ENCODE assay signal across 10 cellular contexts in the genomic region with DNA sequence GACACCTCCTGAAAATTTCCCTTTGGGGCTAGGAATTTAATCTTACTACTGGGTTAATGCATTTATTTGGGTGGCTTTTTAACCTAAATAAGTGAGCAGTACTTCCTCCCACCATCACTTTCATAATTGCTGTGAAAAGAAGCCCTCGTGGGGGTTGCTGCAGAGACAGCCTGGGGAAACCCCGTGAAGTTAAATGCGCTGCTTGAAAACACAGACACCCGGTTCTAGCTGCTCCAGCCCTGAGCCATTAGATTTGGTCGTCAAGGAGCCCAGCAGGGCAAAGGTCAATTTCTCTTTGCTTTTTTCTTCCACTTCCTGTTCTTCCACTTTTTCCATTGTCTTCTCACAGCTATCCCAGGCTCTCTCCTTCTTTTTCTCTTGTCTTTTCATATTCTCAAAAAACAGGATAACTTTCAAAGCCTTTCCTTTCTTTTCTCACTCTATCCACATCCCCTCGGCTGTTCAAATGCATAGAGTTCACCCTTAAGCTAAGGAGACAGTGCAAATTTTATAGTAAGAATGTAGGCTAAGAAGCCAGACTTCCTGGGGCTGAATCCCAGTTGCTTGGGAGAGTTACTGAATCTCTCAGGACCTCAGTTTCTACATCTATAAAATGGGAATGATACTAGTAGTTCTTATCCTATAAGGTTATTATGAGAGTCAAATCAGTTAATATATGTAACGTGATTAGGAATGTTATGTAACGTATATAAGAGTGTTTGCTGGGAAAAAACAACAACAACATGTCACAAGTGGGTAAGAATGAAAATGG.
DNase-seq lines count a peak whose midpoint lies in the region; ATAC-seq and TF ChIP-seq lines count a peak whose summit lies in the region.
"Had no signal": no experiment of that assay in that cellular context is flagged by ENCODE, and none has a peak within 500 bp of the region (broad histone marks: within the 10 kb centered on the region; RNA-seq: fewer than 3 reads in every experiment).

No MANE protein-coding gene starts in this region.

- POLR2A ChIA-PET in activated CD4-positive, alpha-beta T cell treated with anti-CD3 and anti-CD28 coated beads for 36 hours (lab: Charles Lee): no interaction called here
- POLR2A ChIA-PET in activated CD4-positive, alpha-beta T cell treated with anti-CD3 and anti-CD28 coated beads, Interleukin-2, amount 10 ng/mL, durations not matched to agents 7 days and 5 days (lab: Charles Lee): no interaction called here

- H3K4me3 Mint-ChIP-seq in activated CD4-positive, alpha-beta T cell treated with anti-CD3 and anti-CD28 coated beads for 36 hours: no peak overlapping the region
- H3K4me3 Mint-ChIP-seq in activated CD4-positive, alpha-beta T cell treated with anti-CD3 and anti-CD28 coated beads, Interleukin-2, amount 10 ng/mL, durations not matched to agents 7 days and 5 days: no peak overlapping the region
- H3K4me3 Mint-ChIP-seq in stimulated activated naive B cell treated with anti-CD40 and anti-IgM and Interleukin-4, amounts not matched to agents 10 μg/mL and 1 μg/mL and 100 μg/mL, for 72 hours: peak overlapping the region; percentile 37 to 56

- H4K20me1 ChIP-seq in SU-DHL-6 (ENCODE audit: low read depth, low read length): no peaks in the 10 kb centered on the region
- H4K20me1 ChIP-seq: BLaER1 had no signal

- no peaks in the 10 kb centered on the region for H3K36me3 Mint-ChIP-seq in activated CD4-positive, alpha-beta T cell treated with anti-CD3 and anti-CD28 coated beads for 36 hours (ENCODE audit: low read depth)
- H3K36me3 Mint-ChIP-seq in activated CD4-positive, alpha-beta T cell treated with anti-CD3 and anti-CD28 coated beads, Interleukin-2, amount 10 ng/mL, durations not matched to agents 7 days and 5 days (ENCODE audit: low read depth): peaks cover 2% of the 10 kb centered on the region
- peaks cover 0 to 3% of the 10 kb centered on the region in 2 donors for H3K36me3 Mint-ChIP-seq in stimulated activated naive B cell treated with anti-CD40 and anti-IgM and Interleukin-4, amounts not matched to agents 10 μg/mL and 1 μg/mL and 100 μg/mL, for 72 hours

- peaks cover 17% of the 10 kb centered on the region for H3K27me3 Mint-ChIP-seq in activated CD4-positive, alpha-beta T cell treated with anti-CD3 and anti-CD28 coated beads for 36 hours
- H3K27me3 Mint-ChIP-seq in activated CD4-positive, alpha-beta T cell treated with anti-CD3 and anti-CD28 coated beads, Interleukin-2, amount 10 ng/mL, durations not matched to agents 7 days and 5 days: no peaks in the 10 kb centered on the region
- H3K27me3 Mint-ChIP-seq in stimulated activated naive B cell treated with anti-CD40 and anti-IgM and Interleukin-4, amounts not matched to agents 10 μg/mL and 1 μg/mL and 100 μg/mL, for 72 hours: peaks cover 7 to 9% of the 10 kb centered on the region in 2 donors

- H3K9me3 Mint-ChIP-seq in activated CD4-positive, alpha-beta T cell treated with anti-CD3 and anti-CD28 coated beads for 36 hours (ENCODE audit: low read depth): peaks cover 3% of the 10 kb centered on the region
- no peaks in the 10 kb centered on the region for H3K9me3 Mint-ChIP-seq in activated CD4-positive, alpha-beta T cell treated with anti-CD3 and anti-CD28 coated beads, Interleukin-2, amount 10 ng/mL, durations not matched to agents 7 days and 5 days
- peaks cover 0 to 8% of the 10 kb centered on the region in 2 donors for H3K9me3 Mint-ChIP-seq in stimulated activated naive B cell treated with anti-CD40 and anti-IgM and Interleukin-4, amounts not matched to agents 10 μg/mL and 1 μg/mL and 100 μg/mL, for 72 hours

- peak overlapping the region; percentile 58 for H2AFZ ChIP-seq in SU-DHL-6 (ENCODE audit: low read depth, low read length, severe bottlenecking)

- no peak overlapping the region for H3K27ac Mint-ChIP-seq in activated CD4-positive, alpha-beta T cell treated with anti-CD3 and anti-CD28 coated beads for 36 hours
- H3K27ac Mint-ChIP-seq in activated CD4-positive, alpha-beta T cell treated with anti-CD3 and anti-CD28 coated beads, Interleukin-2, amount 10 ng/mL, durations not matched to agents 7 days and 5 days: no peak overlapping the region
- H3K27ac Mint-ChIP-seq in stimulated activated naive B cell treated with anti-CD40 and anti-IgM and Interleukin-4, amounts not matched to agents 10 μg/mL and 1 μg/mL and 100 μg/mL, for 72 hours: peak overlapping the region; percentile 52

- CTCF ChIA-PET in activated CD4-positive, alpha-beta T cell treated with anti-CD3 and anti-CD28 coated beads for 36 hours (lab: Charles Lee): interaction anchor here (0.8 kb wide), 1 partner anchor 969 kb away, joined by 3 read pairs; no protein-coding TSS in a partner anchor
- CTCF ChIA-PET in activated CD4-positive, alpha-beta T cell treated with anti-CD3 and anti-CD28 coated beads, Interleukin-2, amount 10 ng/mL, durations not matched to agents 7 days and 5 days (lab: Charles Lee): no interaction called here

- H3K4me3 ChIP-seq in SU-DHL-6 (ENCODE audit: insufficient read depth, low read length, poor library complexity, severe bottlenecking): peak overlapping the region; percentile 44
- H3K4me3 ChIP-seq in SJCRH30: no peak overlapping the region
- H3K4me3 ChIP-seq: BLaER1 had no signal

- peaks cover 22% of the 10 kb centered on the region for H3F3A ChIP-seq in SU-DHL-6 (ENCODE audit: insufficient read depth)

- H3K27me3 ChIP-seq in SU-DHL-6 (ENCODE audit: low read length) (no peaks in the 10 kb centered on the region), SJCRH30 (no peaks in the 10 kb centered on the region)
- H3K27me3 ChIP-seq: BLaER1 had no signal

- H3K36me3 ChIP-seq in SU-DHL-6 (ENCODE audit: low read length) (no peaks in the 10 kb centered on the region), SJCRH30 (no peaks in the 10 kb centered on the region)
- H3K36me3 ChIP-seq: BLaER1 had no signal

- H3K4me2 ChIP-seq in SU-DHL-6 (ENCODE audit: low read depth, low read length, poor library complexity, severe bottlenecking): peak overlapping the region; percentile 86
- H3K4me2 ChIP-seq: BLaER1 had no signal

- intact Hi-C loops in activated CD4-positive, alpha-beta T cell treated with anti-CD3 and anti-CD28 coated beads for 36 hours (cut with DNase I, micrococcal nuclease): no loop called here

- peak; percentile 69 for ATAC-seq in activated CD4-positive, alpha-beta T cell treated with anti-CD3 and anti-CD28 coated beads for 36 hours
- peak; percentile 82 for ATAC-seq in HG02763 (IDR thresholded peaks at IDR 0.05; ENCODE audit: unreplicated experiment)
- ATAC-seq in stimulated activated naive B cell treated with anti-CD40 and anti-IgM and Interleukin-4, amounts not matched to agents 10 μg/mL and 1 μg/mL and 100 μg/mL, for 72 hours (replicated peaks): peak; percentile 96 to 97

- no peaks in the 10 kb centered on the region for H3K9me2 ChIP-seq in SU-DHL-6 (replicated peaks; ENCODE audit: insufficient read depth, low read length)

- H3K79me2 ChIP-seq in SU-DHL-6 (ENCODE audit: insufficient read depth, low read length): 0 out of 2 replicates have a peak, but pooled peaks cover 5% of the 10 kb centered on the region

- H3K9me3 ChIP-seq in SU-DHL-6 (ENCODE audit: insufficient read depth, low read length) (no peaks in the 10 kb centered on the region), SJCRH30 (replicated peaks) (no peaks in the 10 kb centered on the region)
- H3K9me3 ChIP-seq: BLaER1 had no signal

- no peaks in the 10 kb centered on the region for H3K4me1 ChIP-seq in SJCRH30

- peak; percentile 30 for DNase-seq in activated CD4-positive, alpha-beta T cell treated with anti-CD3 and anti-CD28 coated beads for 36 hours
- DNase-seq in activated CD4-positive, alpha-beta T cell treated with anti-CD3 and anti-CD28 coated beads, Interleukin-2, amount 10 ng/mL, durations not matched to agents 7 days and 5 days: no peak
- DNase-seq in stimulated activated naive B cell treated with anti-CD40 and anti-IgM and Interleukin-4, amounts not matched to agents 10 μg/mL and 1 μg/mL and 100 μg/mL, for 72 hours: peak; percentile 67
- no peak for DNase-seq in SJCRH30
- DNase-seq in putamen (ENCODE audit: low spot score): no peak
- no peak for DNase-seq in substantia nigra (lab: John Stamatoyannopoulos, UW)
- DNase-seq: NCI-H2081 treated with DMSO at 0.1 percent for 48 hours had no signal

- peak overlapping the region; percentile 65 for H3K9ac ChIP-seq in SU-DHL-6 (ENCODE audit: low read length)
- H3K9ac ChIP-seq: BLaER1 had no signal

- TF ChIP-seq CTCF in SU-DHL-6 (IDR thresholded peaks at IDR 0.05; ENCODE audit: insufficient read depth, low read length, poor library complexity, severe bottlenecking): no peak

- H3K27ac ChIP-seq in SU-DHL-6 (ENCODE audit: low read depth, low read length) (peak overlapping the region; percentile 94), SJCRH30 (no peak overlapping the region), substantia nigra (ENCODE audit: low read depth, low read length, poor library complexity, severe bottlenecking) (no peak overlapping the region)
- H3K27ac ChIP-seq: BLaER1 had no signal

- peaks cover 13% of the 10 kb centered on the region for H3K4me1 Mint-ChIP-seq in activated CD4-positive, alpha-beta T cell treated with anti-CD3 and anti-CD28 coated beads for 36 hours
- H3K4me1 Mint-ChIP-seq in activated CD4-positive, alpha-beta T cell treated with anti-CD3 and anti-CD28 coated beads, Interleukin-2, amount 10 ng/mL, durations not matched to agents 7 days and 5 days: peaks cover 9% of the 10 kb centered on the region
- H3K4me1 Mint-ChIP-seq in stimulated activated naive B cell treated with anti-CD40 and anti-IgM and Interleukin-4, amounts not matched to agents 10 μg/mL and 1 μg/mL and 100 μg/mL, for 72 hours: peaks cover 26 to 45% of the 10 kb centered on the region in 2 donors

Comparison
In these comparisons a context has a peak if more than half of its experiments do, and no peak if none do; other contexts are left out.
1. DNase-seq: peak in activated CD4-positive, alpha-beta T cell treated with anti-CD3 and anti-CD28 coated beads for 36 hours (single experiment) and stimulated activated naive B cell treated with anti-CD40 and anti-IgM and Interleukin-4, amounts not matched to agents 10 μg/mL and 1 μg/mL and 100 μg/mL, for 72 hours (single experiment); none in activated CD4-positive, alpha-beta T cell treated with anti-CD3 and anti-CD28 coated beads, Interleukin-2, amount 10 ng/mL, durations not matched to agents 7 days and 5 days (single experiment), SJCRH30 (0 of 2), putamen (single experiment) and substantia nigra (0 of 49).
2. H3K4me3 Mint-ChIP-seq: peak in stimulated activated naive B cell treated with anti-CD40 and anti-IgM and Interleukin-4, amounts not matched to agents 10 μg/mL and 1 μg/mL and 100 μg/mL, for 72 hours (2 of 2); none in activated CD4-positive, alpha-beta T cell treated with anti-CD3 and anti-CD28 coated beads for 36 hours (single experiment) and activated CD4-positive, alpha-beta T cell treated with anti-CD3 and anti-CD28 coated beads, Interleukin-2, amount 10 ng/mL, durations not matched to agents 7 days and 5 days (single experiment).
3. Peak in every context shown above with its lines, with median percentiles within 50 percentile points of each other: ATAC-seq.